Comparison of ENCODE assay signal across 8 cellular contexts in genomic region chr16:72172105-72173034, GRCh38. TPM values are rescaled to one million over a fixed set of nuclear protein-coding genes. Genes with fewer than 3 reads are reported as not detected.
DNase-seq lines count a peak whose midpoint lies in the region; ATAC-seq and TF ChIP-seq lines count a peak whose summit lies in the region.

A gene with protein sequence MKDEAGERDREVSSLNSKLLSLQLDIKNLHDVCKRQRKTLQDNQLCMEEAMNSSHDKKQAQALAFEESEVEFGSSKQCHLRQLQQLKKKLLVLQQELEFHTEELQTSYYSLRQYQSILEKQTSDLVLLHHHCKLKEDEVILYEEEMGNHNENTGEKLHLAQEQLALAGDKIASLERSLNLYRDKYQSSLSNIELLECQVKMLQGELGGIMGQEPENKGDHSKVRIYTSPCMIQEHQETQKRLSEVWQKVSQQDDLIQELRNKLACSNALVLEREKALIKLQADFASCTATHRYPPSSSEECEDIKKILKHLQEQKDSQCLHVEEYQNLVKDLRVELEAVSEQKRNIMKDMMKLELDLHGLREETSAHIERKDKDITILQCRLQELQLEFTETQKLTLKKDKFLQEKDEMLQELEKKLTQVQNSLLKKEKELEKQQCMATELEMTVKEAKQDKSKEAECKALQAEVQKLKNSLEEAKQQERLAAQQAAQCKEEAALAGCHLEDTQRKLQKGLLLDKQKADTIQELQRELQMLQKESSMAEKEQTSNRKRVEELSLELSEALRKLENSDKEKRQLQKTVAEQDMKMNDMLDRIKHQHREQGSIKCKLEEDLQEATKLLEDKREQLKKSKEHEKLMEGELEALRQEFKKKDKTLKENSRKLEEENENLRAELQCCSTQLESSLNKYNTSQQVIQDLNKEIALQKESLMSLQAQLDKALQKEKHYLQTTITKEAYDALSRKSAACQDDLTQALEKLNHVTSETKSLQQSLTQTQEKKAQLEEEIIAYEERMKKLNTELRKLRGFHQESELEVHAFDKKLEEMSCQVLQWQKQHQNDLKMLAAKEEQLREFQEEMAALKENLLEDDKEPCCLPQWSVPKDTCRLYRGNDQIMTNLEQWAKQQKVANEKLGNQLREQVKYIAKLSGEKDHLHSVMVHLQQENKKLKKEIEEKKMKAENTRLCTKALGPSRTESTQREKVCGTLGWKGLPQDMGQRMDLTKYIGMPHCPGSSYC (minus strand): TSS chr16:72172155. CDS start chr16:72171208, 947 bp downstream.

- no peak for TF ChIP-seq POLR2A in gastrocnemius medialis (IDR thresholded peaks at IDR 0.05)

- H3K9me3 ChIP-seq in gastrocnemius medialis = no peaks in the 10 kb centered on the region

- no peak within 1 kb of the TSS for H3K4me3 ChIP-seq in GM06990 (replicated peaks; ENCODE audit: low read depth, low read length)
- H3K4me3 ChIP-seq in fibroblast of villous mesenchyme (ENCODE audit: low read depth, low read length) = no peak within 1 kb of the TSS
- no peak within 1 kb of the TSS for H3K4me3 ChIP-seq in gastrocnemius medialis

- no peak for TF ChIP-seq CTCF in GM06990 (IDR thresholded peaks at IDR 0.05; ENCODE audit: insufficient read depth, low read length, poor library complexity, severe bottlenecking)
- no peak for TF ChIP-seq CTCF in fibroblast of villous mesenchyme (IDR thresholded peaks at IDR 0.05; ENCODE audit: insufficient read depth, low read depth, low read length)
- TF ChIP-seq CTCF in gastrocnemius medialis (IDR thresholded peaks at IDR 0.05 in 4 of 5, conservative IDR thresholded peaks at IDR 0.05 in 1 of 5) = no peak

- in situ Hi-C loops in gastrocnemius medialis (cut with MboI; ENCODE audit: low sequenced_read_pairs in 4 of 4) = no loop called here

- intact Hi-C loops in gastrocnemius medialis (cut with DNase I; ENCODE audit: low total_unique reads) = no loop called here

- H3K27ac ChIP-seq in gastrocnemius medialis = no peak within 1 kb of the TSS

- H3K27me3 ChIP-seq in GM06990 (replicated peaks; ENCODE audit: control insufficient read depth, insufficient read depth, low read length) = no peaks in the 10 kb centered on the region
- H3K27me3 ChIP-seq in gastrocnemius medialis = no peaks in the 10 kb centered on the region

- H3K36me3 ChIP-seq in GM06990 (ENCODE audit: control insufficient read depth, insufficient read depth, low read length) (no peaks in the 10 kb centered on the region), gastrocnemius medialis (no peaks in the 10 kb centered on the region)

- no peaks in the 10 kb centered on the region for H3K4me1 ChIP-seq in gastrocnemius medialis

- ATAC-seq in GM19463 (IDR thresholded peaks at IDR 0.05; ENCODE audit: unreplicated experiment) (peak; percentile 98), HG03439 (IDR thresholded peaks at IDR 0.05; ENCODE audit: unreplicated experiment) (peak; percentile 95), gastrocnemius medialis (no peak)

- DNase-seq in GM06990 (ENCODE audit: extremely low read depth, insufficient read length) (peak; percentile 75), SKM-1 (lab: John Stamatoyannopoulos, UW; ENCODE audit: unreplicated experiment) (peak; percentile 95), fibroblast of villous mesenchyme (ENCODE audit: low read depth) (peak; percentile 52), gastrocnemius medialis (peak; percentile 13 to 17), NCI-H2107 treated with DMSO at 0.1 percent for 48 hours (lab: John Stamatoyannopoulos, UW; ENCODE audit: unreplicated experiment) (no peak), SHP77 treated with DMSO at 0.1 percent for 48 hours (lab: John Stamatoyannopoulos, UW) (no peak)

RNA-seq across cellular contexts. Expression of the gene that starts here (rescaled TPM):
- total RNA-seq in fibroblast of villous mesenchyme (under 0.01 and 0.32 TPM in 2 replicates), gastrocnemius medialis (not detected)

Comparison
In these comparisons a context has a peak if more than half of its experiments do, and no peak if none do; other contexts are left out.
1. Peak in DNase-seq in fibroblast of villous mesenchyme; RNA of the gene not detected or under 1 TPM.
2. Peak in DNase-seq in gastrocnemius medialis; RNA of the gene not detected or under 1 TPM.
3. DNase-seq: peak in GM06990 (single experiment) and SKM-1 (single experiment); none in NCI-H2107 treated with DMSO at 0.1 percent for 48 hours (single experiment) and SHP77 treated with DMSO at 0.1 percent for 48 hours (single experiment).
4. ATAC-seq: peak in GM19463 (single experiment) and HG03439 (single experiment); none in gastrocnemius medialis (0 of 2).